ENCODE assay signal across 8 cellular contexts in genomic region chr7:11959121-11959520, GRCh38.
"Had no signal": no experiment of that assay in that cellular context is flagged by ENCODE, and none has a peak within 500 bp of the region (broad histone marks: within the 10 kb centered on the region; RNA-seq: fewer than 3 reads in every experiment).

No MANE protein-coding gene starts in this region.

- H3K4me3 Mint-ChIP-seq: HFFc6 had no signal

- H3K4me3 ChIP-seq: HAP-1, K562 had no signal

- ATAC-seq: HCT116, K562 had no signal

- DNase-seq: GOT3, HFFc6, IMR-90, KG1 had no signal

- H3K27ac Mint-ChIP-seq: HFFc6 had no signal

- H3K27ac ChIP-seq: HL-60 had no signal

- H3K36me3 ChIP-seq: HAP-1 had no signal

- H3K9me3 ChIP-seq: HAP-1 had no signal

- FAIRE-seq: K562 had no signal
